Comparison of ENCODE assay signal across 8 cellular contexts in the genomic region with DNA sequence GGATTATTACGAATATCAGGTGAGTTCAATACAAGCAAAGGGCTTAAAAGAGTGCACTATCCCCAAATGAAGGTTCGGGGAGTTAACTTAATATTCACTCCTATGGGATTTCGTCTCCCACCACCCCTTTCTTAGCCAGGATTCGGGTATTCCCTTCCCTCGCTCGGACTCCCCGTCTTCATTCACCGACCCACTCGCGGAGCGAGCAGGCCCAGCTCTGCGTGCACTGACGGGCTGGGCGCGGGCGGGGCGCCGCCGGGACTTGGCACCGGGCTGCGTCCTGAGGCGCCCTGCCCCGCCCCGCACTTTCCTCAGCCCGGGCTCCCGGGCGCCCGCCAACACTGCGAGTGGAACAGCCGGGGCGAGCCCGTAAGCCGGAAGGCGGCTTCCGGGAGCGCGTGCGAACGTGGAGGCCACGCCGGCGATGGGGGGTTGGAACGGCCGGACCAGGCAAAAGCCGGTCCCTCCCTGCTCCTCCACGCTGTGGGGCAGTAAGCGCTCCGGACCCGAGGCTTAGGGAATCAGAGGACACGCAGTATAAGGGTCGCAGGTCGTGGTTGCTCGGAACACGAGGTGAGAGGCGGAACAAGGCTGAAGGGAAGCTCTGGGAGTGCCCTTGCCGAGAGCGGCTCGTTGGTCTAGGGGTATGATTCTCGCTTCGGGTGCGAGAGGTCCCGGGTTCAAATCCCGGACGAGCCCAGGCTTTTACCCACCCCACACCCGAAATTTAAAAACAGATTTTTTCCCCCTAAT. TPM values are rescaled to one million over a fixed set of nuclear protein-coding genes. Genes with fewer than 3 reads are reported as not detected.
DNase-seq lines count a peak whose midpoint lies in the region; ATAC-seq and TF ChIP-seq lines count a peak whose summit lies in the region.

No MANE protein-coding gene starts in this region.

- H3K4me3 ChIP-seq in SK-N-SH (ENCODE audit: low read depth in 2 of 2, low read length in 1 of 2): peak overlapping the region; percentile 76 to 83
- H3K4me3 ChIP-seq in parathyroid adenoma (ENCODE audit: low read depth, low read length): peak overlapping the region; percentile 67
- H3K4me3 ChIP-seq in tibial nerve: peak overlapping the region; percentile 68 to 72 (median 70)

- WGBS in SK-N-SH (ENCODE audit: low lambda C conversion rate): 1% methylated on average over 45 of the region's 65 CpGs
- WGBS in tibial nerve, 2 donors: 0 to 1% methylated on average over 52 to 65 of the region's 65 CpGs

- H3K9ac ChIP-seq in SK-N-SH: peak overlapping the region; percentile 79
- no peak overlapping the region for H3K9ac ChIP-seq in parathyroid adenoma

- H3K79me2 ChIP-seq in SK-N-SH (ENCODE audit: insufficient read depth): no peaks in the 10 kb centered on the region
- no peaks in the 10 kb centered on the region for H3K79me2 ChIP-seq in parathyroid adenoma

- TF ChIP-seq EP300 in SK-N-SH (IDR thresholded peaks at IDR 0.05; ENCODE audit: borderline replicate concordance in 1 of 2, low read depth in 1 of 2, low read length in 1 of 2): peak in 1 of 2 experiments; percentile 1; a peak in 2 of 4 replicates
- TF ChIP-seq EP300 in tibial nerve (IDR thresholded peaks at IDR 0.05): peak; percentile 49 to 74

- no peaks in the 10 kb centered on the region for H3K9me3 ChIP-seq in SK-N-SH
- no peaks in the 10 kb centered on the region for H3K9me3 ChIP-seq in parathyroid adenoma (ENCODE audit: control insufficient read depth, low read length)
- no peaks in the 10 kb centered on the region for H3K9me3 ChIP-seq in tibial nerve

- no peaks in the 10 kb centered on the region for H4K20me1 ChIP-seq in SK-N-SH (ENCODE audit: insufficient read depth)

- POLR2A ChIA-PET in GM10248 (lab: Yijun Ruan, JAX) (interaction anchor here (0.6 to 0.7 kb wide), 3 partner anchors 32 to 1748 kb away, joined by 3 to 4 read pairs (median 3); no protein-coding TSS in a partner anchor), SK-N-SH (lab: Yijun Ruan, JAX) (no interaction called here)

- CTCF ChIA-PET in GM10248 (lab: Yijun Ruan, JAX) (interaction anchor here (1.0 to 6.5 kb wide), 20 partner anchors 10 to 521 kb away, joined by 3 to 31 read pairs (median 4); no protein-coding TSS in a partner anchor), SK-N-SH (lab: Yijun Ruan, JAX) (interaction anchor here (0.6 to 3.5 kb wide), 19 partner anchors 7 to 422 kb away, joined by 3 to 20 read pairs (median 3); a partner anchor contains a TSS)

- intact Hi-C loops in Right ventricle myocardium inferior (cut with DNase I): loop anchor here (2.0 kb wide), 1 partner anchor 223 kb away; a partner anchor contains a TSS

- H3K27ac ChIP-seq in SK-N-SH (ENCODE audit: low read depth in 2 of 2, low read length in 1 of 2) (peak overlapping the region; percentile 70 to 87), parathyroid adenoma (peak overlapping the region; percentile 72), tibial nerve (peak overlapping the region; percentile 87 to 92 (median 92))

- H3K4me2 ChIP-seq in SK-N-SH: peak overlapping the region; percentile 84
- H3K4me2 ChIP-seq in parathyroid adenoma (ENCODE audit: low read length): peak overlapping the region; percentile 47

- TF ChIP-seq RAD21 in SK-N-SH (IDR thresholded peaks at IDR 0.05; ENCODE audit: low read length): no peak

- DNase-seq in GM10248 (ENCODE audit: extremely low spot score) (peak; percentile 70), NCI-H1048 (lab: John Stamatoyannopoulos, UW) (peak; percentile 68), SK-N-SH (peak; percentile 86), Right ventricle myocardium inferior (ENCODE audit: missing footprints) (peak; percentile 94), tibial nerve (ENCODE audit: low spot score in 2 of 2) (peak; percentile 92 to 98)
- peak; percentile 91 to 92 for DNase-seq in activated naive CD4-positive, alpha-beta T cell treated with anti-CD3 and anti-CD28 coated beads, Interleukin-2, amount 50 U/mL, for 72 hours (ENCODE audit: low spot score in 2 of 2)

- TF ChIP-seq POLR2A in tibial nerve (IDR thresholded peaks at IDR 0.05): peak in 1 of 2 donors; percentile 42

- H2AFZ ChIP-seq in SK-N-SH (ENCODE audit: low read depth): peak overlapping the region; percentile 91
- peak overlapping the region; percentile 81 for H2AFZ ChIP-seq in parathyroid adenoma

- H3K36me3 ChIP-seq in SK-N-SH (replicated peaks in 1 of 2; ENCODE audit: control insufficient read depth in 1 of 2, insufficient read depth in 2 of 2, low read length in 1 of 2) (no peaks in the 10 kb centered on the region), parathyroid adenoma (ENCODE audit: control insufficient read depth, insufficient read depth, low read length) (no peaks in the 10 kb centered on the region), tibial nerve (no peaks in the 10 kb centered on the region)

- peaks cover 7% of the 10 kb centered on the region for H3F3A ChIP-seq in SK-N-SH (replicated peaks; ENCODE audit: insufficient read depth)

- peak; percentile 54 for ATAC-seq in HG02588 (IDR thresholded peaks at IDR 0.05; ENCODE audit: unreplicated experiment)
- peak; percentile 74 to 77 for ATAC-seq in activated naive CD4-positive, alpha-beta T cell treated with anti-CD3 and anti-CD28 coated beads, Interleukin-2, amount 50 U/mL, for 72 hours
- peak; percentile 92 for ATAC-seq in Right ventricle myocardium inferior

- no peaks in the 10 kb centered on the region for H3K9me3 Mint-ChIP-seq in activated naive CD4-positive, alpha-beta T cell treated with anti-CD3 and anti-CD28 coated beads, Interleukin-2, amount 50 U/mL, for 72 hours

- TF ChIP-seq CTCF in GM10248 (IDR thresholded peaks at IDR 0.05; ENCODE audit: control extremely low read depth, extremely low read depth, low read depth, missing control alignments) (no peak), SK-N-SH (IDR thresholded peaks at IDR 0.05) (no peak), parathyroid adenoma (IDR thresholded peaks at IDR 0.05) (no peak), tibial nerve (IDR thresholded peaks at IDR 0.05) (peak in 1 of 5 experiments; percentile 15)

- no peaks in the 10 kb centered on the region for H3K9me2 ChIP-seq in SK-N-SH

- H3K27me3 ChIP-seq in SK-N-SH (ENCODE audit: insufficient read depth) (peaks cover 8% of the 10 kb centered on the region; the same call in 1 of the 2 replicates), parathyroid adenoma (ENCODE audit: control insufficient read depth, insufficient read depth, low read length) (no peaks in the 10 kb centered on the region), tibial nerve (no peaks in the 10 kb centered on the region)

- H3K4me1 ChIP-seq in SK-N-SH (ENCODE audit: control insufficient read depth in 1 of 2, insufficient read depth in 2 of 2, low read depth in 1 of 2, low read length in 1 of 2) (peaks cover 0 to 5% of the 10 kb centered on the region in 2 experiments; a peak in 1 of 4 replicates), parathyroid adenoma (no peaks in the 10 kb centered on the region), tibial nerve (peaks cover 0 to 23% (median 3%) of the 10 kb centered on the region in 4 donors)

- H3K27ac Mint-ChIP-seq in activated naive CD4-positive, alpha-beta T cell treated with anti-CD3 and anti-CD28 coated beads, Interleukin-2, amount 50 U/mL, for 72 hours: peak overlapping the region; percentile 99

- H3K36me3 Mint-ChIP-seq in activated naive CD4-positive, alpha-beta T cell treated with anti-CD3 and anti-CD28 coated beads, Interleukin-2, amount 50 U/mL, for 72 hours: peaks cover 5 to 17% of the 10 kb centered on the region in 2 donors

TF ChIP-seq in SK-N-SH, 30 proteins besides CTCF, POLR2A, EP300 and RAD21 (continues in another document):
- TF ChIP-seq RXRA (IDR thresholded peaks at IDR 0.05; ENCODE audit: borderline replicate concordance, low read depth) (no peak; the same call in 1 of the 2 replicates), NFIC (IDR thresholded peaks at IDR 0.05; ENCODE audit: borderline replicate concordance) (peak; percentile 17; the same call in 1 of the 2 replicates), RCOR1 (IDR thresholded peaks at IDR 0.05; ENCODE audit: low read length) (peak; percentile 58), FOXM1 (IDR thresholded peaks at IDR 0.05; ENCODE audit: low read depth) (no peak), TAF1 (IDR thresholded peaks at IDR 0.05; ENCODE audit: borderline replicate concordance, low read depth, low read length) (peak; percentile 61; the same call in 1 of the 2 replicates), EZH2phosphoT487 (IDR thresholded peaks at IDR 0.05; ENCODE audit: borderline replicate concordance, low read depth) (no peak)
- TF ChIP-seq, protein P1, sequence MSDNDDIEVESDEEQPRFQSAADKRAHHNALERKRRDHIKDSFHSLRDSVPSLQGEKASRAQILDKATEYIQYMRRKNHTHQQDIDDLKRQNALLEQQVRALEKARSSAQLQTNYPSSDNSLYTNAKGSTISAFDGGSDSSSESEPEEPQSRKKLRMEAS (IDR thresholded peaks at IDR 0.05; ENCODE audit: low read depth): peak; percentile 76; the same call in 1 of the 2 replicates

RNA-seq across cellular contexts. Expression of a gene that starts 7.5 kb away (rescaled TPM):
- 27.3 and 34.4 TPM in 2 replicates for polyA plus RNA-seq in SK-N-SH (2012; rRNA removed)
- 34.9 and 39.9 TPM in 2 replicates for polyA plus RNA-seq in SK-N-SH (2012; cell fraction: cytosol; rRNA removed)
- 17.1 and 32.0 TPM in 2 replicates for polyA plus RNA-seq in SK-N-SH (2012; cell fraction: nucleus; rRNA removed)
- total RNA-seq in activated naive CD4-positive, alpha-beta T cell treated with anti-CD3 and anti-CD28 coated beads, Interleukin-2, amount 50 U/mL, for 72 hours: 10 to 100 TPM; 26.8 to 33.0 TPM
- total RNA-seq in Right ventricle myocardium inferior (47.9 TPM), tibial nerve (10 to 100 TPM; 50.1 to 76.0 (median 71.7) TPM)

Comparison
In these comparisons a context has a peak if more than half of its experiments do, and no peak if none do; other contexts are left out.
1. Peak in every context shown above with its lines: DNase-seq, ATAC-seq, H3K4me3 ChIP-seq and H3K27ac ChIP-seq.